Comparison of ENCODE assay signal across 8 cellular contexts in genomic region chr2:197706839-197707207, GRCh38. TPM values are rescaled to one million over a fixed set of nuclear protein-coding genes. Genes with fewer than 3 reads are reported as not detected.
DNase-seq lines count a peak whose midpoint lies in the region; ATAC-seq and TF ChIP-seq lines count a peak whose summit lies in the region.

No MANE protein-coding gene starts in this region.

- no peak for DNase-seq in GM12864 (ENCODE audit: low read depth)
- peak; percentile 34 for DNase-seq in RKO (ENCODE audit: low spot score)
- no peak for DNase-seq in progenitor cell of endocrine pancreas (ENCODE audit: low spot score, unreplicated experiment)
- no peak for DNase-seq in GDM1 (lab: John Stamatoyannopoulos, UW)
- DNase-seq in HCEC 1CT, result no peak
- DNase-seq in DMS114 treated with DMSO at 0.1 percent for 48 hours (lab: John Stamatoyannopoulos, UW; ENCODE audit: unreplicated experiment), result no peak

- H3K36me3 ChIP-seq in esophagus (ENCODE audit: control insufficient read depth in 2 of 2, insufficient read depth in 2 of 2, low read length in 1 of 2), result peaks cover 0 to 4% of the 10 kb centered on the region in 2 donors

- TF ChIP-seq CTCF in GM12864 (IDR thresholded peaks at IDR 0.05; ENCODE audit: low read depth, low read length, missing control alignments) (no peak), progenitor cell of endocrine pancreas (IDR thresholded peaks at IDR 0.05; ENCODE audit: unreplicated experiment) (no peak)

- no peak overlapping the region for H3K27ac ChIP-seq in esophagus (ENCODE audit: low read depth in 2 of 2, low read length in 1 of 2)

- H3K4me3 ChIP-seq in GM12864 (ENCODE audit: low read depth, low read length) (peak overlapping the region; percentile 91), esophagus (ENCODE audit: low read depth in 1 of 2, low read length in 2 of 2) (peak overlapping the region; percentile 74 to 95)

- H3K27me3 Mint-ChIP-seq in progenitor cell of endocrine pancreas, result no peaks in the 10 kb centered on the region

- ATAC-seq in GM19463 (IDR thresholded peaks at IDR 0.05; ENCODE audit: unreplicated experiment), result no peak

- H3K27me3 ChIP-seq in esophagus (ENCODE audit: control insufficient read depth in 1 of 2, insufficient read depth in 2 of 2, low read length in 2 of 2), result no peaks in the 10 kb centered on the region

- H3K36me3 Mint-ChIP-seq in progenitor cell of endocrine pancreas (ENCODE audit: insufficient read depth), result no peaks in the 10 kb centered on the region

- 46 to 53% methylated on average over 5 of the region's 5 CpGs for WGBS in esophagus, 2 donors

- H3K4me1 ChIP-seq in esophagus (ENCODE audit: control insufficient read depth in 2 of 2, insufficient read depth in 2 of 2, low read length in 1 of 2), result peaks cover 2 to 4% of the 10 kb centered on the region in 2 donors

- H3K9me3 Mint-ChIP-seq in progenitor cell of endocrine pancreas (ENCODE audit: low read depth), result no peaks in the 10 kb centered on the region

- H3K9me3 ChIP-seq in esophagus (ENCODE audit: control insufficient read depth in 2 of 2, insufficient read depth in 1 of 2, low read depth in 1 of 2, low read length in 1 of 2), result no peaks in the 10 kb centered on the region

- H3K27ac Mint-ChIP-seq in progenitor cell of endocrine pancreas, result no peak overlapping the region

- H3K4me1 Mint-ChIP-seq in progenitor cell of endocrine pancreas (ENCODE audit: low read depth), result peaks cover 25% of the 10 kb centered on the region

- H3K4me3 Mint-ChIP-seq in progenitor cell of endocrine pancreas (ENCODE audit: low read depth), result peak overlapping the region; percentile 86

RNA-seq across cellular contexts. Expression of gene MARS2, which starts 1.7 kb away (rescaled TPM):
- polyA plus RNA-seq in esophagus, result 1 to 10 TPM; 2.1 to 4.1 TPM
- 7.9 and 8.3 TPM in 2 replicates for total RNA-seq in progenitor cell of endocrine pancreas

RNA-seq across cellular contexts. Expression of gene RFTN2, which starts 31.4 kb away (rescaled TPM):
- polyA plus RNA-seq in esophagus, result under 1 TPM; 0.24 to 0.38 TPM
- total RNA-seq in progenitor cell of endocrine pancreas, result 5.4 and 5.7 TPM in 2 replicates
